ENCODE assay signal across 2 cellular contexts in the genomic region with DNA sequence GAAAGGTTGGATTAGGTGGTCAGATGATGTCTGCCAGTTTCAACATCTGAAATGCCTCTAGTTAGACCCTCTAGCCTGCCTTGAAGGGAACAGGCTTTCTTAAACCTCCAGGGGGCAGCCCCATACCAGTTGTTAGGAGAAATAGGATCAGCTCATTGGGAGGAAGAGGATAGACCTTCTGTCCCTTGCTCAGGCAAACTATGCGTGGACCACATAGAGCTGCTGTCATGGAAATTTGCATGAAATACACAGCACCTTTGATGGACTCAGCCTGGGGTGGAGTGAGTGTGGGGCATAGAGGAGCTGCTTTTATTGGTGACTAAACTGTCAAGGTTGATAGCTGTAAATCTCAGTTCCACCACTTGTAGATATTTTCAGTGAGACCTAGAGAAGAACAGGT.
TF ChIP-seq lines count a peak whose summit lies in the region.

No MANE protein-coding gene starts in this region.

TF ChIP-seq in SK-N-SH, 30 proteins besides CTCF, POLR2A, EP300 and RAD21 (continued from another document):
- TF ChIP-seq, protein P1, sequence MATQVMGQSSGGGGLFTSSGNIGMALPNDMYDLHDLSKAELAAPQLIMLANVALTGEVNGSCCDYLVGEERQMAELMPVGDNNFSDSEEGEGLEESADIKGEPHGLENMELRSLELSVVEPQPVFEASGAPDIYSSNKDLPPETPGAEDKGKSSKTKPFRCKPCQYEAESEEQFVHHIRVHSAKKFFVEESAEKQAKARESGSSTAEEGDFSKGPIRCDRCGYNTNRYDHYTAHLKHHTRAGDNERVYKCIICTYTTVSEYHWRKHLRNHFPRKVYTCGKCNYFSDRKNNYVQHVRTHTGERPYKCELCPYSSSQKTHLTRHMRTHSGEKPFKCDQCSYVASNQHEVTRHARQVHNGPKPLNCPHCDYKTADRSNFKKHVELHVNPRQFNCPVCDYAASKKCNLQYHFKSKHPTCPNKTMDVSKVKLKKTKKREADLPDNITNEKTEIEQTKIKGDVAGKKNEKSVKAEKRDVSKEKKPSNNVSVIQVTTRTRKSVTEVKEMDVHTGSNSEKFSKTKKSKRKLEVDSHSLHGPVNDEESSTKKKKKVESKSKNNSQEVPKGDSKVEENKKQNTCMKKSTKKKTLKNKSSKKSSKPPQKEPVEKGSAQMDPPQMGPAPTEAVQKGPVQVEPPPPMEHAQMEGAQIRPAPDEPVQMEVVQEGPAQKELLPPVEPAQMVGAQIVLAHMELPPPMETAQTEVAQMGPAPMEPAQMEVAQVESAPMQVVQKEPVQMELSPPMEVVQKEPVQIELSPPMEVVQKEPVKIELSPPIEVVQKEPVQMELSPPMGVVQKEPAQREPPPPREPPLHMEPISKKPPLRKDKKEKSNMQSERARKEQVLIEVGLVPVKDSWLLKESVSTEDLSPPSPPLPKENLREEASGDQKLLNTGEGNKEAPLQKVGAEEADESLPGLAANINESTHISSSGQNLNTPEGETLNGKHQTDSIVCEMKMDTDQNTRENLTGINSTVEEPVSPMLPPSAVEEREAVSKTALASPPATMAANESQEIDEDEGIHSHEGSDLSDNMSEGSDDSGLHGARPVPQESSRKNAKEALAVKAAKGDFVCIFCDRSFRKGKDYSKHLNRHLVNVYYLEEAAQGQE (IDR thresholded peaks at IDR 0.05; ENCODE audit: low read depth, low read length): no peak
- TF ChIP-seq TAF1 (IDR thresholded peaks at IDR 0.05; ENCODE audit: borderline replicate concordance, low read depth, low read length): no peak
- no peak for TF ChIP-seq NFIC (IDR thresholded peaks at IDR 0.05; ENCODE audit: borderline replicate concordance)
- TF ChIP-seq ELF1 (IDR thresholded peaks at IDR 0.05): no peak
- TF ChIP-seq TCF12 (IDR thresholded peaks at IDR 0.05): no peak
- no peak for TF ChIP-seq YY1 (IDR thresholded peaks at IDR 0.05; ENCODE audit: low read depth)
- no peak for TF ChIP-seq FOXJ3 (CRISPR knock-in tag; IDR thresholded peaks at IDR 0.05)
- TF ChIP-seq, protein P2, sequence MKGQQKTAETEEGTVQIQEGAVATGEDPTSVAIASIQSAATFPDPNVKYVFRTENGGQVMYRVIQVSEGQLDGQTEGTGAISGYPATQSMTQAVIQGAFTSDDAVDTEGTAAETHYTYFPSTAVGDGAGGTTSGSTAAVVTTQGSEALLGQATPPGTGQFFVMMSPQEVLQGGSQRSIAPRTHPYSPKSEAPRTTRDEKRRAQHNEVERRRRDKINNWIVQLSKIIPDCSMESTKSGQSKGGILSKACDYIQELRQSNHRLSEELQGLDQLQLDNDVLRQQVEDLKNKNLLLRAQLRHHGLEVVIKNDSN (IDR thresholded peaks at IDR 0.05; ENCODE audit: borderline replicate concordance, low read depth): no peak
- TF ChIP-seq GABPA (IDR thresholded peaks at IDR 0.05; ENCODE audit: low read depth): no peak
- TF ChIP-seq, protein P3, sequence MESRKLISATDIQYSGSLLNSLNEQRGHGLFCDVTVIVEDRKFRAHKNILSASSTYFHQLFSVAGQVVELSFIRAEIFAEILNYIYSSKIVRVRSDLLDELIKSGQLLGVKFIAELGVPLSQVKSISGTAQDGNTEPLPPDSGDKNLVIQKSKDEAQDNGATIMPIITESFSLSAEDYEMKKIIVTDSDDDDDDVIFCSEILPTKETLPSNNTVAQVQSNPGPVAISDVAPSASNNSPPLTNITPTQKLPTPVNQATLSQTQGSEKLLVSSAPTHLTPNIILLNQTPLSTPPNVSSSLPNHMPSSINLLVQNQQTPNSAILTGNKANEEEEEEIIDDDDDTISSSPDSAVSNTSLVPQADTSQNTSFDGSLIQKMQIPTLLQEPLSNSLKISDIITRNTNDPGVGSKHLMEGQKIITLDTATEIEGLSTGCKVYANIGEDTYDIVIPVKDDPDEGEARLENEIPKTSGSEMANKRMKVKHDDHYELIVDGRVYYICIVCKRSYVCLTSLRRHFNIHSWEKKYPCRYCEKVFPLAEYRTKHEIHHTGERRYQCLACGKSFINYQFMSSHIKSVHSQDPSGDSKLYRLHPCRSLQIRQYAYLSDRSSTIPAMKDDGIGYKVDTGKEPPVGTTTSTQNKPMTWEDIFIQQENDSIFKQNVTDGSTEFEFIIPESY (IDR thresholded peaks at IDR 0.05; ENCODE audit: borderline replicate concordance, low read depth): no peak
- no peak for TF ChIP-seq CHD2 (IDR thresholded peaks at IDR 0.05; ENCODE audit: low read length, partially characterized antibody)
- no peak for TF ChIP-seq MEF2A (IDR thresholded peaks at IDR 0.05; ENCODE audit: borderline replicate concordance, low read depth)

TF ChIP-seq in SK-N-SH treated with all-trans-retinoic acid at 6 μM for 48 hours, 23 proteins besides CTCF, POLR2A, EP300 and RAD21 (continued from another document):
- TF ChIP-seq, protein P4, sequence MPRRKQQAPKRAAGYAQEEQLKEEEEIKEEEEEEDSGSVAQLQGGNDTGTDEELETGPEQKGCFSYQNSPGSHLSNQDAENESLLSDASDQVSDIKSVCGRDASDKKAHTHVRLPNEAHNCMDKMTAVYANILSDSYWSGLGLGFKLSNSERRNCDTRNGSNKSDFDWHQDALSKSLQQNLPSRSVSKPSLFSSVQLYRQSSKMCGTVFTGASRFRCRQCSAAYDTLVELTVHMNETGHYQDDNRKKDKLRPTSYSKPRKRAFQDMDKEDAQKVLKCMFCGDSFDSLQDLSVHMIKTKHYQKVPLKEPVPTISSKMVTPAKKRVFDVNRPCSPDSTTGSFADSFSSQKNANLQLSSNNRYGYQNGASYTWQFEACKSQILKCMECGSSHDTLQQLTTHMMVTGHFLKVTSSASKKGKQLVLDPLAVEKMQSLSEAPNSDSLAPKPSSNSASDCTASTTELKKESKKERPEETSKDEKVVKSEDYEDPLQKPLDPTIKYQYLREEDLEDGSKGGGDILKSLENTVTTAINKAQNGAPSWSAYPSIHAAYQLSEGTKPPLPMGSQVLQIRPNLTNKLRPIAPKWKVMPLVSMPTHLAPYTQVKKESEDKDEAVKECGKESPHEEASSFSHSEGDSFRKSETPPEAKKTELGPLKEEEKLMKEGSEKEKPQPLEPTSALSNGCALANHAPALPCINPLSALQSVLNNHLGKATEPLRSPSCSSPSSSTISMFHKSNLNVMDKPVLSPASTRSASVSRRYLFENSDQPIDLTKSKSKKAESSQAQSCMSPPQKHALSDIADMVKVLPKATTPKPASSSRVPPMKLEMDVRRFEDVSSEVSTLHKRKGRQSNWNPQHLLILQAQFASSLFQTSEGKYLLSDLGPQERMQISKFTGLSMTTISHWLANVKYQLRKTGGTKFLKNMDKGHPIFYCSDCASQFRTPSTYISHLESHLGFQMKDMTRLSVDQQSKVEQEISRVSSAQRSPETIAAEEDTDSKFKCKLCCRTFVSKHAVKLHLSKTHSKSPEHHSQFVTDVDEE (CRISPR knock-in tag; IDR thresholded peaks at IDR 0.05): no peak
